9 cellular contexts compared by ENCODE assay signal in the genomic region with DNA sequence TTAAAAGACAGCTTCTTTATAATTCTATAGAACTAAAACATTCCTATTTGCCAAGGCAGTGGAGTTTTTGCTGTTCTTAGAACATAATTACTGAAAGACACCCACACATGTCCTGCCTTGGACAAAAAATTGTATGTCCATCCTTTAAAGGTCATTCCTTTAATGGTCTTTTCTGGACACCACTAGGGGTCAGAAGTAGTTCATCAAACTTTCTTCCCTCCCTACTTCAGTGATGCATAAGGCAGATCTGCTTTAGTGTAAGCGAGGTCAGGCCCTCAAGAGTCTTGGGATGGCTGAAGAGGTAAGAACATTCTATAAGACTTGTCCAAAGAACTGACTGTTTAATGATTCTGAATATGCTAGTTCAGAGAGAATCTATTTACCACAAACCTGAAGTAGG. TPM values are rescaled to one million over a fixed set of nuclear protein-coding genes. Genes with fewer than 3 reads are reported as not detected.
A peak's percentile ranks its signal among the peaks of the same experiment; 100 is the strongest.
DNase-seq lines count a peak whose midpoint lies in the region; ATAC-seq, FAIRE-seq and TF ChIP-seq lines count a peak whose summit lies in the region.
"Had no signal": no experiment of that assay in that cellular context is flagged by ENCODE, and none has a peak within 500 bp of the region (broad histone marks: within the 10 kb centered on the region; RNA-seq: fewer than 3 reads in every experiment).

No MANE protein-coding gene starts in this region.

- FAIRE-seq in GM12878 (lab: Jason Lieb, UNC) = peak; percentile 7

- H3K9ac ChIP-seq in GM12878 (ENCODE audit: control insufficient read depth, insufficient read depth, low read length) = no peak overlapping the region

- no TSS peak for BruUV-seq in Calu3 (replicated peaks; lab: Mats Ljungman, UMichigan)
- no TSS peak for BruUV-seq in GM12878 (replicated peaks; lab: Mats Ljungman, UMichigan)

- TF ChIP-seq RAD21 in GM12878 (IDR thresholded peaks at IDR 0.05; ENCODE audit: insufficient read depth, low read depth, low read length) = peak; percentile 63

- TF ChIP-seq CTCF in Calu3 (IDR thresholded peaks at IDR 0.05; ENCODE audit: unreplicated experiment) (peak; percentile 53), GM12878 (IDR thresholded peaks at IDR 0.05 in 2 of 3, conservative IDR thresholded peaks at IDR 0.05 in 1 of 3; ENCODE audit: control insufficient read depth in 2 of 3, extremely low read depth in 1 of 3, insufficient read depth in 1 of 3, low read depth in 3 of 3, low read length in 3 of 3) (peak; percentile 34 to 60 (median 40); a peak in 4 of 6 replicates)

- CTCF ChIA-PET in Calu3 (lab: Charles Lee) (interaction anchor here (0.7 kb wide), 1 partner anchor 80 kb away, joined by 3 read pairs; no protein-coding TSS in a partner anchor), GM12878 (lab: Yijun Ruan, JAX) (interaction anchor here (0.7 kb wide), 1 partner anchor 392 kb away, joined by 3 read pairs; no protein-coding TSS in a partner anchor)

- H4K20me1 ChIP-seq in GM12878 (ENCODE audit: control insufficient read depth, insufficient read depth) = no peaks in the 10 kb centered on the region

- no peak for TF ChIP-seq EP300 in GM12878 (IDR thresholded peaks at IDR 0.05; ENCODE audit: borderline replicate concordance in 1 of 2, control insufficient read depth in 1 of 2, low read depth in 2 of 2, low read length in 2 of 2)

- intact Hi-C loops in Calu3 (cut with micrococcal nuclease; ENCODE audit: unreplicated experiment) (loop anchor here (1.0 to 10.0 kb wide), 4 partner anchors 86 to 690 kb away; a partner anchor contains a TSS), GM12878 (cut with micrococcal nuclease; ENCODE audit: unreplicated experiment) (loop anchor here (1.0 to 5.0 kb wide), 3 partner anchors 82 to 176 kb away; no protein-coding TSS in a partner anchor)
- intact Hi-C loops in activated CD4-positive, alpha-beta T cell treated with anti-CD3 and anti-CD28 coated beads, Interleukin-2, amount 10 ng/mL, durations not matched to agents 24 days and 14 days (cut with micrococcal nuclease) = no loop called here

- H3K79me2 ChIP-seq in GM12878 (ENCODE audit: control insufficient read depth, insufficient read depth, low read length) = no peaks in the 10 kb centered on the region

- H3K36me3 Mint-ChIP-seq in Calu3 (ENCODE audit: insufficient read depth, unreplicated experiment) = no peaks in the 10 kb centered on the region
- H3K36me3 Mint-ChIP-seq in activated CD4-positive, alpha-beta T cell treated with anti-CD3 and anti-CD28 coated beads, Interleukin-2, amount 10 ng/mL, durations not matched to agents 24 days and 14 days (ENCODE audit: low read depth) = no peaks in the 10 kb centered on the region

- no peak overlapping the region for H3K4me2 ChIP-seq in GM12878 (ENCODE audit: control insufficient read depth, insufficient read depth)

- no peaks in the 10 kb centered on the region for H3K36me3 ChIP-seq in GM12878 (ENCODE audit: control insufficient read depth in 2 of 2, insufficient read depth in 2 of 2, low read length in 1 of 2)
- H3K36me3 ChIP-seq: SJSA1 had no signal

- H3K4me3 ChIP-seq in GM12878 = no peak overlapping the region
- H3K4me3 ChIP-seq: SJSA1 had no signal

- no peaks in the 10 kb centered on the region for H3K4me1 Mint-ChIP-seq in Calu3 (ENCODE audit: low read depth, unreplicated experiment)
- H3K4me1 Mint-ChIP-seq in activated CD4-positive, alpha-beta T cell treated with anti-CD3 and anti-CD28 coated beads, Interleukin-2, amount 10 ng/mL, durations not matched to agents 24 days and 14 days = no peaks in the 10 kb centered on the region

- no peaks in the 10 kb centered on the region for H3K4me1 ChIP-seq in GM12878 (ENCODE audit: control insufficient read depth, insufficient read depth, low read length)
- H3K4me1 ChIP-seq: SJSA1 had no signal

- DNase-seq in Calu3 = peak; percentile 22
- peak; percentile 63 for DNase-seq in LHCN-M2 (ENCODE audit: low read depth)
- no peak for DNase-seq in GM12878 (ENCODE audit: low read depth, low spot score)
- peak; percentile 53 for DNase-seq in medulla oblongata (ENCODE audit: extremely low spot score)
- no peak for DNase-seq in activated CD4-positive, alpha-beta T cell treated with anti-CD3 and anti-CD28 coated beads, Interleukin-2, amount 10 ng/mL, durations not matched to agents 24 days and 14 days
- DNase-seq in GOT3 (lab: John Stamatoyannopoulos, UW) = no peak
- no peak for DNase-seq in stimulated activated naive CD4-positive, alpha-beta T cell (lab: John Stamatoyannopoulos, UW)

- no peaks in the 10 kb centered on the region for H3K9me3 Mint-ChIP-seq in Calu3 (ENCODE audit: low read depth, unreplicated experiment)
- H3K9me3 Mint-ChIP-seq in activated CD4-positive, alpha-beta T cell treated with anti-CD3 and anti-CD28 coated beads, Interleukin-2, amount 10 ng/mL, durations not matched to agents 24 days and 14 days = no peaks in the 10 kb centered on the region

- POLR2A ChIA-PET in GM12878 (lab: Charles Lee) = no interaction called here

- no peak overlapping the region for H3K4me3 Mint-ChIP-seq in Calu3 (ENCODE audit: low read depth, unreplicated experiment)
- no peak overlapping the region for H3K4me3 Mint-ChIP-seq in activated CD4-positive, alpha-beta T cell treated with anti-CD3 and anti-CD28 coated beads, Interleukin-2, amount 10 ng/mL, durations not matched to agents 24 days and 14 days

- 0% methylated on average over 1 of the region's 1 CpG for WGBS in GM12878 (ENCODE audit: insufficient coverage, insufficient replicate concordance, low lambda C conversion rate, missing lambda C conversion rate)

- peak; percentile 81 for ATAC-seq in GM19372 (IDR thresholded peaks at IDR 0.05; ENCODE audit: low read depth, unreplicated experiment)
- peak; percentile 87 for ATAC-seq in GM12878

- H3K9me3 ChIP-seq in GM12878 (replicated peaks; ENCODE audit: control insufficient read depth, insufficient read depth, low read length) = no peaks in the 10 kb centered on the region
- H3K9me3 ChIP-seq: SJSA1 had no signal

- H3K27ac ChIP-seq in GM12878 (ENCODE audit: control insufficient read depth, insufficient read depth) = no peak overlapping the region
- H3K27ac ChIP-seq: SJSA1 had no signal

- SMC1A ChIA-PET in GM12878 (lab: Charles Lee; ENCODE audit: uncharacterized antibody, unreplicated experiment) = no interaction called here

- RAD21 ChIA-PET in GM12878 (lab: Charles Lee; ENCODE audit: unreplicated experiment) = no interaction called here

- in situ Hi-C loops in GM12878 (cut with MboI) = loop anchor here (5.0 kb wide), 1 partner anchor 168 kb away; no protein-coding TSS in a partner anchor

- H3K27me3 Mint-ChIP-seq in Calu3 (ENCODE audit: unreplicated experiment) = no peaks in the 10 kb centered on the region
- H3K27me3 Mint-ChIP-seq in activated CD4-positive, alpha-beta T cell treated with anti-CD3 and anti-CD28 coated beads, Interleukin-2, amount 10 ng/mL, durations not matched to agents 24 days and 14 days = no peaks in the 10 kb centered on the region

- TF ChIP-seq POLR2A in GM12878 (IDR thresholded peaks at IDR 0.05; ENCODE audit: low read depth, low read length) = no peak

- H3K27me3 ChIP-seq in GM12878 (replicated peaks in 1 of 2; ENCODE audit: control insufficient read depth in 2 of 2, insufficient read depth in 2 of 2, low read length in 1 of 2) = no peaks in the 10 kb centered on the region

- H2AFZ ChIP-seq in GM12878 (ENCODE audit: control insufficient read depth, low read depth, low read length) = no peak overlapping the region

- H3K27ac Mint-ChIP-seq in Calu3 (ENCODE audit: unreplicated experiment) = no peak overlapping the region
- H3K27ac Mint-ChIP-seq in activated CD4-positive, alpha-beta T cell treated with anti-CD3 and anti-CD28 coated beads, Interleukin-2, amount 10 ng/mL, durations not matched to agents 24 days and 14 days = no peak overlapping the region

RNA-seq across cellular contexts. Expression of a gene that starts 4.3 kb away (rescaled TPM):
- total RNA-seq in Calu3 (2022) (not detected in 2 replicates), LHCN-M2 (2014; rRNA removed) (not detected in 2 replicates), GM12878 (2014; rRNA removed) (not detected in 2 replicates), GM12878 (2014; rRNA removed; fragmentation: Illumina TruSeq; extraction: Trizol) (not detected in 2 replicates), GM12878 (2021) (not detected in 2 replicates)
- polyA plus RNA-seq in LHCN-M2 (2012) = not detected
- not detected in 2 replicates for total RNA-seq in GM12878 (2013; cell fraction: nucleolus; rRNA removed)
- polyA plus RNA-seq in GM12878 (2011; ENCODE audit: low read depth) = not detected
- polyA plus RNA-seq in GM12878 (2011; rRNA removed) (not detected in 2 replicates), GM12878 (2014; fragmentation: Illumina TruSeq; extraction: Trizol) (not detected in 2 replicates), GM12878 (2014; fragmentation: Nextera tagmentation; extraction: Ambion mirVana) (not detected), GM12878 (2014; rRNA removed) (not detected in 2 replicates), GM12878 (2016; fragmentation: Nextera tagmentation; extraction: Ambion mirVana) (not detected)
- not detected in 2 replicates for polyA plus RNA-seq in GM12878 (2011; cell fraction: cytosol; rRNA removed)
- not detected in 2 replicates for polyA plus RNA-seq in GM12878 (2011; cell fraction: nucleus; rRNA removed)
- not detected in 2 replicates for polyA plus RNA-seq in GM12878 (2012)
- polyA minus RNA-seq in GM12878 (2011; rRNA and poly(A)+ RNA removed) = not detected in 2 replicates
- polyA minus RNA-seq in GM12878 (2011; cell fraction: cytosol; rRNA and poly(A)+ RNA removed) = not detected in 2 replicates
- not detected in 2 replicates for polyA minus RNA-seq in GM12878 (2011; cell fraction: nucleus; rRNA and poly(A)+ RNA removed)
- total RNA-seq in activated CD4-positive, alpha-beta T cell treated with anti-CD3 and anti-CD28 coated beads, Interleukin-2, amount 10 ng/mL, durations not matched to agents 24 days and 14 days = not detected in 2 replicates
- total RNA-seq: SJSA1 had no signal

RNA-seq across cellular contexts. Expression of a gene that starts 22.1 kb away (rescaled TPM):
- not detected in 2 replicates for total RNA-seq in Calu3 (2022)
- not detected in 2 replicates for total RNA-seq in LHCN-M2 (2014; rRNA removed)
- polyA plus RNA-seq in LHCN-M2 (2012) = not detected
- not detected in 2 replicates for total RNA-seq in GM12878 (2013; cell fraction: nucleolus; rRNA removed)
- total RNA-seq in GM12878 (2014; rRNA removed) = not detected in 2 replicates
- total RNA-seq in GM12878 (2014; rRNA removed; fragmentation: Illumina TruSeq; extraction: Trizol) = not detected in 2 replicates
- 0.36 TPM in 1 of 2 replicates, not detected in the other for total RNA-seq in GM12878 (2021)
- not detected for polyA plus RNA-seq in GM12878 (2011; ENCODE audit: low read depth)
- polyA plus RNA-seq in GM12878 (2011; rRNA removed) = not detected in 2 replicates
- polyA plus RNA-seq in GM12878 (2011; cell fraction: cytosol; rRNA removed) = not detected in 2 replicates
- not detected in 2 replicates for polyA plus RNA-seq in GM12878 (2011; cell fraction: nucleus; rRNA removed)
- polyA plus RNA-seq in GM12878 (2012) = not detected in 2 replicates
- not detected in 2 replicates for polyA plus RNA-seq in GM12878 (2014; fragmentation: Illumina TruSeq; extraction: Trizol)
- not detected for polyA plus RNA-seq in GM12878 (2014; fragmentation: Nextera tagmentation; extraction: Ambion mirVana)
- polyA plus RNA-seq in GM12878 (2014; rRNA removed) = not detected in 2 replicates
- polyA plus RNA-seq in GM12878 (2016; fragmentation: Nextera tagmentation; extraction: Ambion mirVana) = not detected
- polyA minus RNA-seq in GM12878 (2011; rRNA and poly(A)+ RNA removed) = not detected in 2 replicates
- polyA minus RNA-seq in GM12878 (2011; cell fraction: cytosol; rRNA and poly(A)+ RNA removed) = not detected in 2 replicates
- polyA minus RNA-seq in GM12878 (2011; cell fraction: nucleus; rRNA and poly(A)+ RNA removed) = not detected in 2 replicates
- not detected in 2 replicates for total RNA-seq in activated CD4-positive, alpha-beta T cell treated with anti-CD3 and anti-CD28 coated beads, Interleukin-2, amount 10 ng/mL, durations not matched to agents 24 days and 14 days
- total RNA-seq: SJSA1 had no signal

RNA-seq across cellular contexts. Expression of a gene that starts 29.5 kb away (rescaled TPM):
- total RNA-seq in Calu3 (2022) (not detected in 2 replicates), LHCN-M2 (2014; rRNA removed) (not detected in 2 replicates), GM12878 (2014; rRNA removed) (not detected in 2 replicates), GM12878 (2014; rRNA removed; fragmentation: Illumina TruSeq; extraction: Trizol) (not detected in 2 replicates), GM12878 (2021) (not detected in 2 replicates)
- polyA plus RNA-seq in LHCN-M2 (2012) = not detected
- total RNA-seq in GM12878 (2013; cell fraction: nucleolus; rRNA removed) = not detected in 2 replicates
- polyA plus RNA-seq in GM12878 (2011; ENCODE audit: low read depth) = not detected
- polyA plus RNA-seq in GM12878 (2011; rRNA removed) (not detected in 2 replicates), GM12878 (2014; fragmentation: Illumina TruSeq; extraction: Trizol) (not detected in 2 replicates), GM12878 (2014; fragmentation: Nextera tagmentation; extraction: Ambion mirVana) (under 1 TPM; 0.11 to 0.32 TPM), GM12878 (2014; rRNA removed) (not detected in 2 replicates), GM12878 (2016; fragmentation: Nextera tagmentation; extraction: Ambion mirVana) (not detected)
- polyA plus RNA-seq in GM12878 (2011; cell fraction: cytosol; rRNA removed) = 0.15 TPM in 1 of 2 replicates, not detected in the other
- not detected in 2 replicates for polyA plus RNA-seq in GM12878 (2011; cell fraction: nucleus; rRNA removed)
- not detected in 2 replicates for polyA plus RNA-seq in GM12878 (2012)
- not detected in 2 replicates for polyA minus RNA-seq in GM12878 (2011; rRNA and poly(A)+ RNA removed)
- polyA minus RNA-seq in GM12878 (2011; cell fraction: cytosol; rRNA and poly(A)+ RNA removed) = not detected in 2 replicates
- not detected in 2 replicates for polyA minus RNA-seq in GM12878 (2011; cell fraction: nucleus; rRNA and poly(A)+ RNA removed)
- not detected in 2 replicates for total RNA-seq in activated CD4-positive, alpha-beta T cell treated with anti-CD3 and anti-CD28 coated beads, Interleukin-2, amount 10 ng/mL, durations not matched to agents 24 days and 14 days
- total RNA-seq: SJSA1 had no signal

RNA-seq across cellular contexts. Expression of a gene that starts 44.9 kb away (rescaled TPM):
- not detected in 2 replicates for total RNA-seq in Calu3 (2022)
- not detected in 2 replicates for total RNA-seq in LHCN-M2 (2014; rRNA removed)
- not detected for polyA plus RNA-seq in LHCN-M2 (2012)
- not detected in 2 replicates for total RNA-seq in GM12878 (2013; cell fraction: nucleolus; rRNA removed)
- 1.1 TPM in 1 of 2 replicates, not detected in the other for total RNA-seq in GM12878 (2014; rRNA removed)
- total RNA-seq in GM12878 (2014; rRNA removed; fragmentation: Illumina TruSeq; extraction: Trizol) = not detected in 2 replicates
- total RNA-seq in GM12878 (2021) = 1.9 and 2.2 TPM in 2 replicates
- polyA plus RNA-seq in GM12878 (2011; ENCODE audit: low read depth) = not detected
- polyA plus RNA-seq in GM12878 (2011; rRNA removed) = 0.49 and 1.0 TPM in 2 replicates
- polyA plus RNA-seq in GM12878 (2011; cell fraction: cytosol; rRNA removed) = not detected in 2 replicates
- polyA plus RNA-seq in GM12878 (2011; cell fraction: nucleus; rRNA removed) = 0.42 and 1.3 TPM in 2 replicates
- polyA plus RNA-seq in GM12878 (2012) = not detected in 2 replicates
- polyA plus RNA-seq in GM12878 (2014; fragmentation: Illumina TruSeq; extraction: Trizol) = not detected in 2 replicates
- polyA plus RNA-seq in GM12878 (2014; fragmentation: Nextera tagmentation; extraction: Ambion mirVana) = 1 to 10 TPM in 1 of 2 experiments, under 1 TPM in 1; 0.84 to 1.9 TPM
- polyA plus RNA-seq in GM12878 (2014; rRNA removed) = 2.3 TPM in 1 of 2 replicates, not detected in the other
- not detected for polyA plus RNA-seq in GM12878 (2016; fragmentation: Nextera tagmentation; extraction: Ambion mirVana)
- polyA minus RNA-seq in GM12878 (2011; rRNA and poly(A)+ RNA removed) = 1.5 and 4.3 TPM in 2 replicates
- 8.6 and 9.1 TPM in 2 replicates for polyA minus RNA-seq in GM12878 (2011; cell fraction: cytosol; rRNA and poly(A)+ RNA removed)
- not detected in 2 replicates for polyA minus RNA-seq in GM12878 (2011; cell fraction: nucleus; rRNA and poly(A)+ RNA removed)
- total RNA-seq in activated CD4-positive, alpha-beta T cell treated with anti-CD3 and anti-CD28 coated beads, Interleukin-2, amount 10 ng/mL, durations not matched to agents 24 days and 14 days = not detected in 2 replicates
- total RNA-seq: SJSA1 had no signal

RNA-seq across cellular contexts. Expression of a gene that starts 49.8 kb away (rescaled TPM):
- total RNA-seq in Calu3 (2022) (not detected in 2 replicates), LHCN-M2 (2014; rRNA removed) (not detected in 2 replicates), GM12878 (2014; rRNA removed) (not detected in 2 replicates), GM12878 (2014; rRNA removed; fragmentation: Illumina TruSeq; extraction: Trizol) (not detected in 2 replicates), GM12878 (2021) (4.5 and 8.3 TPM in 2 replicates)
- polyA plus RNA-seq in LHCN-M2 (2012) = not detected
- not detected in 2 replicates for total RNA-seq in GM12878 (2013; cell fraction: nucleolus; rRNA removed)
- not detected for polyA plus RNA-seq in GM12878 (2011; ENCODE audit: low read depth)
- polyA plus RNA-seq in GM12878 (2011; rRNA removed) (1.4 and 2.2 TPM in 2 replicates), GM12878 (2014; fragmentation: Illumina TruSeq; extraction: Trizol) (not detected in 2 replicates), GM12878 (2014; fragmentation: Nextera tagmentation; extraction: Ambion mirVana) (1 to 10 TPM; 2.9 to 7.2 TPM), GM12878 (2014; rRNA removed) (0.25 and 1.1 TPM in 2 replicates), GM12878 (2016; fragmentation: Nextera tagmentation; extraction: Ambion mirVana) (not detected)
- 0.90 and 0.91 TPM in 2 replicates for polyA plus RNA-seq in GM12878 (2011; cell fraction: cytosol; rRNA removed)
- 1.3 and 2.6 TPM in 2 replicates for polyA plus RNA-seq in GM12878 (2011; cell fraction: nucleus; rRNA removed)
- not detected in 2 replicates for polyA plus RNA-seq in GM12878 (2012)
- 1.8 and 8.2 TPM in 2 replicates for polyA minus RNA-seq in GM12878 (2011; rRNA and poly(A)+ RNA removed)
- polyA minus RNA-seq in GM12878 (2011; cell fraction: cytosol; rRNA and poly(A)+ RNA removed) = 5.8 and 8.2 TPM in 2 replicates
- polyA minus RNA-seq in GM12878 (2011; cell fraction: nucleus; rRNA and poly(A)+ RNA removed) = 1.7 and 2.3 TPM in 2 replicates
- total RNA-seq in activated CD4-positive, alpha-beta T cell treated with anti-CD3 and anti-CD28 coated beads, Interleukin-2, amount 10 ng/mL, durations not matched to agents 24 days and 14 days = not detected in 2 replicates
- total RNA-seq: SJSA1 had no signal

Comparison
In these comparisons a context has a peak if more than half of its experiments do, and no peak if none do; other contexts are left out.
1. DNase-seq: peak in Calu3 (single experiment), LHCN-M2 (single experiment) and medulla oblongata (single experiment); none in GM12878 (single experiment), activated CD4-positive, alpha-beta T cell treated with anti-CD3 and anti-CD28 coated beads, Interleukin-2, amount 10 ng/mL, durations not matched to agents 24 days and 14 days (single experiment), GOT3 (single experiment) and stimulated activated naive CD4-positive, alpha-beta T cell (0 of 6).